ENCODE assay signal across 10 cellular contexts in genomic region chr12:46830731-46831334, GRCh38. TPM values are rescaled to one million over a fixed set of nuclear protein-coding genes. Genes with fewer than 3 reads are reported as not detected.
DNase-seq lines count a peak whose midpoint lies in the region; ATAC-seq and TF ChIP-seq lines count a peak whose summit lies in the region.
"Had no signal": no experiment of that assay in that cellular context is flagged by ENCODE, and none has a peak within 500 bp of the region (broad histone marks: within the 10 kb centered on the region; RNA-seq: fewer than 3 reads in every experiment).

No MANE protein-coding gene starts in this region.

- H3K4me1 ChIP-seq in ovary (ENCODE audit: insufficient read depth), result peaks cover 2% of the 10 kb centered on the region

- H3K9me3 ChIP-seq in T-helper 17 cell (ENCODE audit: control insufficient read depth, low read length, poor library complexity, severe bottlenecking), result no peaks in the 10 kb centered on the region
- H3K9me3 ChIP-seq in ovary, result no peaks in the 10 kb centered on the region

- H3K27ac Mint-ChIP-seq in T-helper 17 cell, result no peak overlapping the region
- H3K27ac Mint-ChIP-seq: activated B cell treated with CpG ODN at 0.5 μM for 24 hours had no signal

- ATAC-seq in T-helper 17 cell (no peak), Right ventricle myocardium inferior (peak; percentile 65), HG03159 (IDR thresholded peaks at IDR 0.05; ENCODE audit: unreplicated experiment) (no peak), HG03342 (IDR thresholded peaks at IDR 0.05; ENCODE audit: unreplicated experiment) (no peak)

- peaks cover 18% of the 10 kb centered on the region for H3K4me1 Mint-ChIP-seq in T-helper 17 cell

- peaks cover 6% of the 10 kb centered on the region for H3K36me3 Mint-ChIP-seq in T-helper 17 cell (ENCODE audit: low read depth)

- no peak for TF ChIP-seq EP300 in ovary (IDR thresholded peaks at IDR 0.05)

- H3K27ac ChIP-seq in ovary, result no peak overlapping the region

- 6 to 13% (median 9%) methylated on average over 28 of the region's 28 CpGs for WGBS in ovary, 3 donors

- no peak for TF ChIP-seq CTCF in ovary (IDR thresholded peaks at IDR 0.05)

- no peaks in the 10 kb centered on the region for H3K36me3 ChIP-seq in ovary

- peak overlapping the region; percentile 15 for H3K4me3 ChIP-seq in ovary

- H3K27me3 ChIP-seq in ovary, result no peaks in the 10 kb centered on the region

- no peak for TF ChIP-seq POLR2A in ovary (IDR thresholded peaks at IDR 0.05)

- peak overlapping the region; percentile 80 for H3K4me3 Mint-ChIP-seq in T-helper 17 cell
- H3K4me3 Mint-ChIP-seq: activated B cell treated with CpG ODN at 0.5 μM for 24 hours had no signal

- intact Hi-C loops in Right ventricle myocardium inferior (cut with DNase I) (loop anchor here (5.0 kb wide), 2 partner anchors 81 to 154 kb away; no protein-coding TSS in a partner anchor), ovary (cut with DNase I) (no loop called here)

- peaks cover 82% of the 10 kb centered on the region for H3K27me3 Mint-ChIP-seq in T-helper 17 cell

- DNase-seq in COLO668 (lab: John Stamatoyannopoulos, UW; ENCODE audit: unreplicated experiment) (peak; percentile 41), T-helper 17 cell (no peak), Right ventricle myocardium inferior (ENCODE audit: missing footprints) (no peak), ovary (no peak), activated gamma-delta T cell (lab: John Stamatoyannopoulos, UW) (no peak), AML-193 (lab: John Stamatoyannopoulos, UW) (no peak)
- DNase-seq: activated B cell treated with CpG ODN at 0.5 μM for 24 hours, midbrain had no signal

RNA-seq across cellular contexts. Expression of gene SLC38A4, which starts 5.0 kb away (rescaled TPM):
- total RNA-seq in T-helper 17 cell (not detected), Right ventricle myocardium inferior (2.8 TPM), ovary (under 1 TPM in 5 of 7 donors, not detected in 2; 0.15 to 0.79 (median 0.28) TPM)
- 1 to 10 TPM in 1 of 2 donors, under 1 TPM in 1; 0.18 to 2.0 TPM for polyA plus RNA-seq in ovary
- total RNA-seq: activated B cell treated with CpG ODN at 0.5 μM for 24 hours had no signal
